ENCODE assay signal across 1 cellular context in genomic region chr4:36747277-36748129, GRCh38.
TF ChIP-seq lines count a peak whose summit lies in the region.

No MANE protein-coding gene starts in this region.

TF ChIP-seq in H1, 55 proteins besides CTCF, POLR2A, EP300 and RAD21:
- TF ChIP-seq SP4 (IDR thresholded peaks at IDR 0.05; ENCODE audit: low read length) (no peak), SP1 (IDR thresholded peaks at IDR 0.05; ENCODE audit: low read depth, low read length) (no peak), E2F6 (IDR thresholded peaks at IDR 0.05) (no peak), BACH1 (IDR thresholded peaks at IDR 0.05; ENCODE audit: low read length) (no peak)
